Comparison of ENCODE assay signal across 18 cellular contexts in genomic region chr20:51118985-51119527, GRCh38.
DNase-seq lines count a peak whose midpoint lies in the region; ATAC-seq, FAIRE-seq and TF ChIP-seq lines count a peak whose summit lies in the region.
"Had no signal": no experiment of that assay in that cellular context is flagged by ENCODE, and none has a peak within 500 bp of the region (broad histone marks: within the 10 kb centered on the region; RNA-seq: fewer than 3 reads in every experiment).

No MANE protein-coding gene starts in this region.

- no peak overlapping the region for H3K27ac Mint-ChIP-seq in GM23338
- H3K27ac Mint-ChIP-seq in WTC11: no peak overlapping the region
- H3K27ac Mint-ChIP-seq in neural progenitor cell: peak overlapping the region; percentile 19
- no peak overlapping the region for H3K27ac Mint-ChIP-seq in natural killer cell treated with Interleukin-12 subunit alpha and Interleukin-12 subunit beta and Interleukin-15 and Interleukin-18, amount 100 ng/mL, for 72 hours
- H3K27ac Mint-ChIP-seq: B cell; CD4-positive, alpha-beta T cell had no signal

- no peak overlapping the region for H3K4me2 ChIP-seq in GM23338
- H3K4me2 ChIP-seq in neural progenitor cell: no peak overlapping the region

- TF ChIP-seq CTCF in GM23338 (conservative IDR thresholded peaks at IDR 0.05; ENCODE audit: low read depth in 2 of 2): no peak
- no peak for TF ChIP-seq CTCF in WTC11 (IDR thresholded peaks at IDR 0.05)
- no peak for TF ChIP-seq CTCF in neural progenitor cell (IDR thresholded peaks at IDR 0.05)

- no peak overlapping the region for H3K4me3 ChIP-seq in GM23338
- H3K4me3 ChIP-seq in neural progenitor cell: no peak overlapping the region

- H3K9me3 ChIP-seq in neural progenitor cell (ENCODE audit: low read depth): no peaks in the 10 kb centered on the region

- ATAC-seq in GM23338 (peak; percentile 59), WTC11 (peak; percentile 55), HG03159 (IDR thresholded peaks at IDR 0.05; ENCODE audit: unreplicated experiment) (no peak)
- no peak for ATAC-seq in natural killer cell treated with Interleukin-12 subunit alpha and Interleukin-12 subunit beta and Interleukin-15 and Interleukin-18, amount 100 ng/mL, for 72 hours
- ATAC-seq: HCT116 had no signal

- DNase-seq in GM23338 (ENCODE audit: low spot score): no peak
- no peak for DNase-seq in HTR-8/SVneo (ENCODE audit: insufficient read length, low spot score)
- no peak for DNase-seq in WTC11 (ENCODE audit: low spot score)
- DNase-seq in neural progenitor cell (ENCODE audit: low spot score): no peak
- DNase-seq in NCI-H1092 treated with DMSO at 0.1 percent for 48 hours (lab: John Stamatoyannopoulos, UW): no peak
- DNase-seq in NCI-H524 treated with DMSO at 0.1 percent for 48 hours (lab: John Stamatoyannopoulos, UW): no peak
- DNase-seq in natural killer cell treated with Interleukin-12 subunit alpha and Interleukin-12 subunit beta and Interleukin-15 and Interleukin-18, amount 100 ng/mL, for 72 hours (ENCODE audit: low spot score): no peak
- DNase-seq: C1 segment of cervical spinal cord; Calu3; CD4-positive, alpha-beta T cell; DMS79 had no signal

- CTCF ChIA-PET in WTC11 (lab: Charles Lee): interaction anchor here (1.0 to 2.4 kb wide), 4 partner anchors 102 to 207 kb away, joined by 3 to 8 read pairs (median 4); no protein-coding TSS in a partner anchor

- H3K4me1 ChIP-seq in GM23338 (ENCODE audit: insufficient read depth) (peaks cover 14% of the 10 kb centered on the region), neural progenitor cell (peaks cover 22% of the 10 kb centered on the region)

- no peaks in the 10 kb centered on the region for H3K9me2 ChIP-seq in GM23338 (ENCODE audit: insufficient read depth)

- H3K27me3 ChIP-seq in GM23338 (ENCODE audit: insufficient read depth): no peaks in the 10 kb centered on the region
- no peaks in the 10 kb centered on the region for H3K27me3 ChIP-seq in neural progenitor cell

- peaks cover 31% of the 10 kb centered on the region for H3K4me1 Mint-ChIP-seq in GM23338
- peaks cover 30% of the 10 kb centered on the region for H3K4me1 Mint-ChIP-seq in WTC11
- peaks cover 43% of the 10 kb centered on the region for H3K4me1 Mint-ChIP-seq in neural progenitor cell
- no peaks in the 10 kb centered on the region for H3K4me1 Mint-ChIP-seq in natural killer cell treated with Interleukin-12 subunit alpha and Interleukin-12 subunit beta and Interleukin-15 and Interleukin-18, amount 100 ng/mL, for 72 hours (ENCODE audit: low read depth in 2 of 2)

- H3K27me3 Mint-ChIP-seq in GM23338 (ENCODE audit: insufficient read depth, low read depth, poor library complexity): peaks cover 15% of the 10 kb centered on the region
- no peaks in the 10 kb centered on the region; the same call in 1 of the 2 replicates for H3K27me3 Mint-ChIP-seq in WTC11 (ENCODE audit: low read depth)
- H3K27me3 Mint-ChIP-seq in neural progenitor cell (ENCODE audit: insufficient read depth, low read depth): peaks cover 4% of the 10 kb centered on the region
- peaks cover 15 to 26% of the 10 kb centered on the region in 2 donors for H3K27me3 Mint-ChIP-seq in natural killer cell treated with Interleukin-12 subunit alpha and Interleukin-12 subunit beta and Interleukin-15 and Interleukin-18, amount 100 ng/mL, for 72 hours

- H2AFZ ChIP-seq in GM23338: no peak overlapping the region
- H2AFZ ChIP-seq in neural progenitor cell (replicated peaks): no peak overlapping the region

- H3K9me3 Mint-ChIP-seq in GM23338 (no peaks in the 10 kb centered on the region), WTC11 (no peaks in the 10 kb centered on the region), neural progenitor cell (no peaks in the 10 kb centered on the region)
- no peaks in the 10 kb centered on the region for H3K9me3 Mint-ChIP-seq in natural killer cell treated with Interleukin-12 subunit alpha and Interleukin-12 subunit beta and Interleukin-15 and Interleukin-18, amount 100 ng/mL, for 72 hours
- H3K9me3 Mint-ChIP-seq: CD4-positive, alpha-beta T cell had no signal

- no peaks in the 10 kb centered on the region for H3K79me2 ChIP-seq in GM23338 (replicated peaks; ENCODE audit: insufficient read depth)
- no peaks in the 10 kb centered on the region for H3K79me2 ChIP-seq in neural progenitor cell (ENCODE audit: low read depth)

- POLR2A ChIA-PET in WTC11 (lab: Charles Lee): no interaction called here

- H3K36me3 Mint-ChIP-seq in GM23338 (ENCODE audit: low read depth): no peaks in the 10 kb centered on the region
- no peaks in the 10 kb centered on the region for H3K36me3 Mint-ChIP-seq in WTC11
- H3K36me3 Mint-ChIP-seq in neural progenitor cell: no peaks in the 10 kb centered on the region
- no peaks in the 10 kb centered on the region for H3K36me3 Mint-ChIP-seq in natural killer cell treated with Interleukin-12 subunit alpha and Interleukin-12 subunit beta and Interleukin-15 and Interleukin-18, amount 100 ng/mL, for 72 hours

- peak; percentile 82 for FAIRE-seq in HTR-8/SVneo (lab: Jason Lieb, UNC)
- FAIRE-seq: A204.1, GM12892, GM19239, H54 had no signal

- H3K4me3 Mint-ChIP-seq in GM23338 (no peak overlapping the region), WTC11 (no peak overlapping the region), neural progenitor cell (no peak overlapping the region)
- H3K4me3 Mint-ChIP-seq in natural killer cell treated with Interleukin-12 subunit alpha and Interleukin-12 subunit beta and Interleukin-15 and Interleukin-18, amount 100 ng/mL, for 72 hours: no peak overlapping the region
- H3K4me3 Mint-ChIP-seq: B cell; CD4-positive, alpha-beta T cell had no signal

- H4K20me1 ChIP-seq in GM23338 (replicated peaks; ENCODE audit: insufficient read depth) (no peaks in the 10 kb centered on the region), neural progenitor cell (ENCODE audit: low read depth) (no peaks in the 10 kb centered on the region)

- no peaks in the 10 kb centered on the region for H3F3A ChIP-seq in GM23338 (replicated peaks; ENCODE audit: low read depth)
- H3F3A ChIP-seq in neural progenitor cell (ENCODE audit: low read depth): no peaks in the 10 kb centered on the region

- no peaks in the 10 kb centered on the region for H3K36me3 ChIP-seq in GM23338 (ENCODE audit: insufficient read depth)
- H3K36me3 ChIP-seq in neural progenitor cell: no peaks in the 10 kb centered on the region

- H3K27ac ChIP-seq in GM23338 (ENCODE audit: low read depth) (no peak overlapping the region), neural progenitor cell (no peak overlapping the region)

- H3K9ac ChIP-seq in neural progenitor cell: no peak overlapping the region

TF ChIP-seq in GM23338, 12 proteins besides CTCF, POLR2A, EP300 and RAD21 (continues in another document):
- TF ChIP-seq POLR2AphosphoS5 (IDR thresholded peaks at IDR 0.05; ENCODE audit: low read depth): no peak

TF ChIP-seq in WTC11, 78 proteins besides CTCF, POLR2A, EP300 and RAD21 (continues in another document):
- no peak for TF ChIP-seq GABPB1 (CRISPR knock-in tag; IDR thresholded peaks at IDR 0.05)
- no peak for TF ChIP-seq ZNF317 (CRISPR knock-in tag; IDR thresholded peaks at IDR 0.05; ENCODE audit: borderline replicate concordance, low read depth)
- TF ChIP-seq CBFB (CRISPR knock-in tag; IDR thresholded peaks at IDR 0.05; ENCODE audit: low read depth): no peak
- TF ChIP-seq CDX4 (CRISPR knock-in tag; IDR thresholded peaks at IDR 0.05; ENCODE audit: borderline replicate concordance): no peak
- no peak for TF ChIP-seq MLX (CRISPR knock-in tag; IDR thresholded peaks at IDR 0.05)
- no peak for TF ChIP-seq NR2C2 (CRISPR knock-in tag; IDR thresholded peaks at IDR 0.05)
- no peak for TF ChIP-seq ZNF423 (CRISPR knock-in tag; IDR thresholded peaks at IDR 0.05)
- no peak for TF ChIP-seq ZNF396 (CRISPR knock-in tag; IDR thresholded peaks at IDR 0.05; ENCODE audit: borderline replicate concordance)
- no peak for TF ChIP-seq AR (CRISPR knock-in tag; IDR thresholded peaks at IDR 0.05)
- TF ChIP-seq ELF4 (CRISPR knock-in tag; IDR thresholded peaks at IDR 0.05; ENCODE audit: low read depth): no peak
- TF ChIP-seq SP1 (CRISPR knock-in tag; conservative IDR thresholded peaks at IDR 0.05): no peak

Comparison
In these comparisons a context has a peak if more than half of its experiments do, and no peak if none do; other contexts are left out.
1. ATAC-seq: peak in GM23338 (single experiment) and WTC11 (single experiment); none in natural killer cell treated with Interleukin-12 subunit alpha and Interleukin-12 subunit beta and Interleukin-15 and Interleukin-18, amount 100 ng/mL, for 72 hours (0 of 2) and HG03159 (single experiment).